Comparison of ENCODE assay signal across 8 cellular contexts in genomic region chr3:50323614-50324199, GRCh38. TPM values are rescaled to one million over a fixed set of nuclear protein-coding genes. Genes with fewer than 3 reads are reported as not detected.
DNase-seq lines count a peak whose midpoint lies in the region; ATAC-seq and TF ChIP-seq lines count a peak whose summit lies in the region.
"Had no signal": no experiment of that assay in that cellular context is flagged by ENCODE, and none has a peak within 500 bp of the region (broad histone marks: within the 10 kb centered on the region; RNA-seq: fewer than 3 reads in every experiment).

No MANE protein-coding gene starts in this region.

- H3K9me3 Mint-ChIP-seq in HFFc6: no peaks in the 10 kb centered on the region
- H3K9me3 Mint-ChIP-seq: nephron progenitor cell had no signal

- peaks cover 31 to 42% of the 10 kb centered on the region in 2 experiments for H3K36me3 ChIP-seq in mesenchymal stem cell (ENCODE audit: control insufficient read depth in 1 of 2, insufficient read depth in 2 of 2, low read depth in 1 of 2, low read length in 2 of 2)
- peaks cover 7% of the 10 kb centered on the region for H3K36me3 ChIP-seq in thoracic aorta

- no peak overlapping the region for H3K14ac ChIP-seq in mesenchymal stem cell (ENCODE audit: low read length in 2 of 2)

- no peak overlapping the region for H2BK5ac ChIP-seq in mesenchymal stem cell (ENCODE audit: low read depth, low read length, poor library complexity, severe bottlenecking)

- H3K27ac Mint-ChIP-seq in HFFc6: no peak overlapping the region
- H3K27ac Mint-ChIP-seq: nephron progenitor cell had no signal

- no peak overlapping the region for H3K4ac ChIP-seq in mesenchymal stem cell (ENCODE audit: low read depth in 1 of 2, low read length in 2 of 2)

- H2BK15ac ChIP-seq in mesenchymal stem cell (ENCODE audit: low read depth, poor library complexity, severe bottlenecking): peak overlapping the region; percentile 17

- H3K4me3 Mint-ChIP-seq in HFFc6: no peak overlapping the region

- no peak overlapping the region for H3K9ac ChIP-seq in mesenchymal stem cell (ENCODE audit: low read length)

- POLR2A ChIA-PET in RWPE1 (lab: Yijun Ruan, JAX; ENCODE audit: low non-redundant PET): interaction anchor here (0.6 kb wide), 2 partner anchors 9 to 24 kb away, joined by 3 to 5 read pairs; partner anchors contain the start of genes HYAL3 and NAA80

- peaks cover 7% of the 10 kb centered on the region; the same call in 1 of the 2 replicates for H3K36me3 Mint-ChIP-seq in HFFc6 (ENCODE audit: low read depth)

- CTCF ChIA-PET in RWPE1 (lab: Yijun Ruan, JAX): interaction anchor here (0.6 to 1.1 kb wide), 4 partner anchors 18 to 31 kb away, joined by 3 to 5 read pairs (median 4); partner anchors contain the start of gene IFRD2

- peak overlapping the region in 1 of 2 experiments; percentile 7 for H2BK12ac ChIP-seq in mesenchymal stem cell (ENCODE audit: low read length in 2 of 2)

- no peak for TF ChIP-seq CTCF in RWPE1 (conservative IDR thresholded peaks at IDR 0.05; ENCODE audit: low read depth)
- TF ChIP-seq CTCF in thoracic aorta (IDR thresholded peaks at IDR 0.05): no peak
- no peak for TF ChIP-seq CTCF in HFFc6 (IDR thresholded peaks at IDR 0.05)

- ATAC-seq in thoracic aorta (ENCODE audit: insufficient number of reproducible peaks, low FRiP score, low read depth): no peak
- no peak for ATAC-seq in HG03097 (IDR thresholded peaks at IDR 0.05; ENCODE audit: low FRiP score, unreplicated experiment)
- no peak for ATAC-seq in activated CD4-positive, CD25-positive, alpha-beta regulatory T cell treated with anti-CD3 and anti-CD28 coated beads, Interleukin-2, amount 50 U/mL, for 24 hours

- H3K79me1 ChIP-seq in mesenchymal stem cell (replicated peaks; ENCODE audit: low read length, poor library complexity, severe bottlenecking): peaks cover 27% of the 10 kb centered on the region

- WGBS in mesenchymal stem cell: 92% methylated on average over 5 of the region's 5 CpGs

- H2BK120ac ChIP-seq in mesenchymal stem cell (ENCODE audit: low read depth, low read length): no peak overlapping the region

- H3K9me3 ChIP-seq in mesenchymal stem cell (ENCODE audit: control insufficient read depth, low read length): no peaks in the 10 kb centered on the region
- H3K9me3 ChIP-seq in thoracic aorta: no peaks in the 10 kb centered on the region

- no peak overlapping the region for H3K4me2 ChIP-seq in mesenchymal stem cell (ENCODE audit: low read length, poor library complexity, severe bottlenecking)

- H3K27ac ChIP-seq in RWPE1 (peak overlapping the region; percentile 97), mesenchymal stem cell (ENCODE audit: low read length, poor library complexity, severe bottlenecking) (no peak overlapping the region), thoracic aorta (peak overlapping the region; percentile 8 to 91)

- H4K91ac ChIP-seq in mesenchymal stem cell (ENCODE audit: low read length): peak overlapping the region; percentile 21

- no peak overlapping the region for H2AFZ ChIP-seq in mesenchymal stem cell (ENCODE audit: low read depth, low read length)

- peaks cover 41% of the 10 kb centered on the region for H3K4me1 ChIP-seq in mesenchymal stem cell (ENCODE audit: control insufficient read depth, insufficient read depth, low read depth, low read length)
- H3K4me1 ChIP-seq in thoracic aorta (ENCODE audit: control insufficient read depth in 1 of 2, low read depth in 2 of 2): peaks cover 29 to 50% of the 10 kb centered on the region in 2 donors

- H2AK5ac ChIP-seq in mesenchymal stem cell (ENCODE audit: low read length, severe bottlenecking): no peak overlapping the region

- peaks cover 23% of the 10 kb centered on the region for H3K4me1 Mint-ChIP-seq in HFFc6 (ENCODE audit: low read depth)

- H4K8ac ChIP-seq in mesenchymal stem cell (ENCODE audit: low read length): no peak overlapping the region

- no peak overlapping the region for H3K4me3 ChIP-seq in mesenchymal stem cell (ENCODE audit: insufficient read depth in 1 of 2, low read depth in 1 of 2, low read length in 2 of 2)
- no peak overlapping the region for H3K4me3 ChIP-seq in thoracic aorta

- H3K18ac ChIP-seq in mesenchymal stem cell (ENCODE audit: low read depth in 1 of 2, low read length in 2 of 2): no peak overlapping the region

- no peaks in the 10 kb centered on the region for H3K27me3 ChIP-seq in mesenchymal stem cell (ENCODE audit: control insufficient read depth in 1 of 2, insufficient read depth in 1 of 2, low read length in 2 of 2)
- no peaks in the 10 kb centered on the region for H3K27me3 ChIP-seq in thoracic aorta (replicated peaks; ENCODE audit: insufficient read depth)

- H3K27me3 Mint-ChIP-seq in HFFc6 (ENCODE audit: insufficient read depth): peaks cover 4% of the 10 kb centered on the region

- H3K23ac ChIP-seq in mesenchymal stem cell (ENCODE audit: low read length in 2 of 2): no peak overlapping the region

- DNase-seq in RWPE1 (ENCODE audit: low spot score) (no peak), dermis blood vessel endothelial cell (peak; percentile 92), mesenchymal stem cell (no peak), thoracic aorta (ENCODE audit: low spot score) (no peak), HFFc6 (no peak)

RNA-seq across cellular contexts. Expression of gene HYAL2, which starts 1.2 kb away (rescaled TPM):
- total RNA-seq in dermis blood vessel endothelial cell (600 and 601 TPM in 2 replicates), thoracic aorta (10 to 100 TPM; 86.5 to 87.5 TPM)
- 40.1 TPM for polyA plus RNA-seq in mesenchymal stem cell (2013, experiment 1 of 2)
- 39.5 TPM for polyA plus RNA-seq in mesenchymal stem cell (2013, experiment 2 of 2)
- 10 to 100 TPM; 39.4 to 54.9 (median 47.6) TPM for total RNA-seq in HFFc6 (2021; fragmentation: NEBNext Ultra II Directional; extraction: Animal tissue kit (Norgen Biotek cat#: 25700))

RNA-seq across cellular contexts. Expression of gene TUSC2, which starts 4.3 kb away (rescaled TPM):
- total RNA-seq in dermis blood vessel endothelial cell: 19.7 and 20.8 TPM in 2 replicates
- polyA plus RNA-seq in mesenchymal stem cell (2013, experiment 1 of 2): 23.7 TPM
- polyA plus RNA-seq in mesenchymal stem cell (2013, experiment 2 of 2): 23.1 TPM
- total RNA-seq in thoracic aorta: 10 to 100 TPM; 12.6 to 19.4 TPM
- 10 to 100 TPM; 23.9 to 34.2 (median 26.8) TPM for total RNA-seq in HFFc6 (2021; fragmentation: NEBNext Ultra II Directional; extraction: Animal tissue kit (Norgen Biotek cat#: 25700))

RNA-seq across cellular contexts. Expression of gene RASSF1, which starts 16.9 kb away (rescaled TPM):
- total RNA-seq in dermis blood vessel endothelial cell (21.7 and 28.8 TPM in 2 replicates), thoracic aorta (10 to 100 TPM; 45.2 to 72.2 TPM)
- 12.3 TPM for polyA plus RNA-seq in mesenchymal stem cell (2013, experiment 1 of 2)
- polyA plus RNA-seq in mesenchymal stem cell (2013, experiment 2 of 2): 12.4 TPM
- 10 to 100 TPM; 30.9 to 37.0 (median 34.1) TPM for total RNA-seq in HFFc6 (2021; fragmentation: NEBNext Ultra II Directional; extraction: Animal tissue kit (Norgen Biotek cat#: 25700))

RNA-seq across cellular contexts. Expression of gene HYAL1, which starts 20.3 kb away (rescaled TPM):
- total RNA-seq in dermis blood vessel endothelial cell: 11.4 and 30.6 TPM in 2 replicates
- 0.15 TPM for polyA plus RNA-seq in mesenchymal stem cell (2013, experiment 1 of 2)
- polyA plus RNA-seq in mesenchymal stem cell (2013, experiment 2 of 2): 0.11 TPM
- total RNA-seq in thoracic aorta: 1 to 10 TPM; 5.8 to 6.1 TPM
- total RNA-seq in HFFc6 (2021; fragmentation: NEBNext Ultra II Directional; extraction: Animal tissue kit (Norgen Biotek cat#: 25700)): under 1 TPM in 5 of 6 experiments, not detected in 1; 0.19 to 0.38 (median 0.23) TPM

RNA-seq across cellular contexts. Expression of gene ZMYND10, which starts 21.8 kb away (rescaled TPM):
- total RNA-seq in dermis blood vessel endothelial cell (0.05 TPM in 1 of 2 replicates, not detected in the other), thoracic aorta (not detected)
- polyA plus RNA-seq in mesenchymal stem cell (2013, experiment 1 of 2): 0.48 TPM
- 0.79 TPM for polyA plus RNA-seq in mesenchymal stem cell (2013, experiment 2 of 2)
- 1 to 10 TPM in 2 of 6 experiments, under 1 TPM in 3, not detected in 1; 0.78 to 1.3 (median 0.83) TPM for total RNA-seq in HFFc6 (2021; fragmentation: NEBNext Ultra II Directional; extraction: Animal tissue kit (Norgen Biotek cat#: 25700))
